ENCODE assay signal across 1 cellular context in genomic region chr11:59283825-59284772, GRCh38.
A peak's percentile ranks its signal among the peaks of the same experiment; 100 is the strongest.
TF ChIP-seq lines count a peak whose summit lies in the region.

No MANE protein-coding gene starts in this region.

TF ChIP-seq in GM12878, 131 proteins besides CTCF, POLR2A, EP300 and RAD21 (continued from another document and continues in another):
- no peak; the same call in 1 of the 2 replicates for TF ChIP-seq ZNF687 (IDR thresholded peaks at IDR 0.05)
- TF ChIP-seq RELA (IDR thresholded peaks at IDR 0.05; ENCODE audit: borderline replicate concordance, partially characterized antibody) = no peak
- no peak for TF ChIP-seq SUZ12 (IDR thresholded peaks at IDR 0.05; ENCODE audit: unreplicated experiment)
- no peak for TF ChIP-seq E2F4 (IDR thresholded peaks at IDR 0.05; ENCODE audit: low read depth, low read length)
- peak in 1 of 2 experiments; percentile 52; a peak in 2 of 4 replicates for TF ChIP-seq ETV6 (conservative IDR thresholded peaks at IDR 0.05 in 1 of 2, IDR thresholded peaks at IDR 0.05 in 1 of 2; ENCODE audit: borderline replicate concordance in 1 of 2, low read depth in 1 of 2)
- no peak for TF ChIP-seq ZBTB40 (IDR thresholded peaks at IDR 0.05; ENCODE audit: borderline replicate concordance)
- TF ChIP-seq ESRRA (IDR thresholded peaks at IDR 0.05; ENCODE audit: low read length) = no peak
- 0 out of 2 replicates have a peak, but pooled peaks have one; percentile 33 for TF ChIP-seq CREB1 (IDR thresholded peaks at IDR 0.05; ENCODE audit: low read depth)
- no peak for TF ChIP-seq ZBTB4 (CRISPR knock-in tag; IDR thresholded peaks at IDR 0.05)
- TF ChIP-seq ZNF207 (IDR thresholded peaks at IDR 0.05; ENCODE audit: borderline replicate concordance) = no peak; the same call in 1 of the 2 replicates
- no peak for TF ChIP-seq CBFB (IDR thresholded peaks at IDR 0.05; ENCODE audit: low read depth)
- peak; percentile 81; the same call in 1 of the 2 replicates for TF ChIP-seq FOXM1 (IDR thresholded peaks at IDR 0.05; ENCODE audit: low read depth, low read length)
- TF ChIP-seq PBX3 (IDR thresholded peaks at IDR 0.05; ENCODE audit: insufficient replicate concordance, low read depth, low read length) = no peak
- peak; percentile 92 for TF ChIP-seq RUNX3 (IDR thresholded peaks at IDR 0.05; ENCODE audit: low read length)
- TF ChIP-seq HCFC1 (IDR thresholded peaks at IDR 0.05; ENCODE audit: low read length) = no peak
- peak; percentile 86 for TF ChIP-seq IKZF1 (conservative IDR thresholded peaks at IDR 0.05)
- no peak for TF ChIP-seq NR2C1 (IDR thresholded peaks at IDR 0.05)
- TF ChIP-seq ZNF217 (IDR thresholded peaks at IDR 0.05) = peak; percentile 43; the same call in 1 of the 2 replicates
- TF ChIP-seq NFYA (IDR thresholded peaks at IDR 0.05; ENCODE audit: borderline replicate concordance, low read depth, low read length) = no peak
- no peak for TF ChIP-seq BRCA1 (IDR thresholded peaks at IDR 0.05; ENCODE audit: low read depth, low read length)
- peak; percentile 88 for TF ChIP-seq SPI1 (IDR thresholded peaks at IDR 0.05; ENCODE audit: borderline replicate concordance, insufficient read depth, low read depth, low read length)
- no peak for TF ChIP-seq ZNF384 (IDR thresholded peaks at IDR 0.05; ENCODE audit: borderline replicate concordance, low read depth, low read length)
- no peak for TF ChIP-seq BACH1 (IDR thresholded peaks at IDR 0.05; ENCODE audit: borderline replicate concordance)
- TF ChIP-seq MYC (IDR thresholded peaks at IDR 0.05; ENCODE audit: insufficient read depth, insufficient read length, insufficient replicate concordance, low read length, severe bottlenecking) = no peak
- TF ChIP-seq STAT3 (IDR thresholded peaks at IDR 0.05; ENCODE audit: low read depth, low read length) = peak; percentile 42; the same call in 1 of the 2 replicates
- peak; percentile 84 for TF ChIP-seq MTA2 (IDR thresholded peaks at IDR 0.05; ENCODE audit: low read depth)
- TF ChIP-seq ZBTB33 (IDR thresholded peaks at IDR 0.05) = no peak
- TF ChIP-seq SIN3A (IDR thresholded peaks at IDR 0.05; ENCODE audit: low read depth, low read length) = no peak
- TF ChIP-seq ELK1 (IDR thresholded peaks at IDR 0.05; ENCODE audit: low read depth, low read length) = no peak
- TF ChIP-seq NFXL1 (IDR thresholded peaks at IDR 0.05; ENCODE audit: borderline replicate concordance) = no peak
- TF ChIP-seq GATAD2B (conservative IDR thresholded peaks at IDR 0.05; ENCODE audit: low read depth) = peak; percentile 50; the same call in 1 of the 2 replicates
- TF ChIP-seq MXI1 (IDR thresholded peaks at IDR 0.05; ENCODE audit: low read depth, low read length) = no peak
- TF ChIP-seq RB1 (IDR thresholded peaks at IDR 0.05; ENCODE audit: borderline replicate concordance) = peak; percentile 62; the same call in 1 of the 2 replicates
- peak; percentile 56; the same call in 1 of the 2 replicates for TF ChIP-seq RAD51 (IDR thresholded peaks at IDR 0.05)
- peak; percentile 66; the same call in 1 of the 2 replicates for TF ChIP-seq MEF2A (IDR thresholded peaks at IDR 0.05; ENCODE audit: insufficient read depth, low read depth, low read length)
- TF ChIP-seq USF2 (IDR thresholded peaks at IDR 0.05; ENCODE audit: borderline replicate concordance, low read depth, low read length) = no peak
- no peak for TF ChIP-seq SMAD1 (IDR thresholded peaks at IDR 0.05; ENCODE audit: low read depth, partially characterized antibody)
- TF ChIP-seq ZZZ3 (IDR thresholded peaks at IDR 0.05; ENCODE audit: control insufficient read depth, insufficient read length, low read depth) = no peak
- TF ChIP-seq LARP7 (IDR thresholded peaks at IDR 0.05) = no peak
- TF ChIP-seq HDAC6 (IDR thresholded peaks at IDR 0.05; ENCODE audit: unreplicated experiment) = no peak
- 0 out of 2 replicates have a peak, but pooled peaks have one; percentile 12 for TF ChIP-seq CHD2 (IDR thresholded peaks at IDR 0.05; ENCODE audit: borderline replicate concordance, low read depth, low read length)
- TF ChIP-seq BMI1 (IDR thresholded peaks at IDR 0.05; ENCODE audit: borderline replicate concordance) = 0 out of 2 replicates have a peak, but pooled peaks have one; percentile 36
- no peak for TF ChIP-seq CHD4 (IDR thresholded peaks at IDR 0.05)
- TF ChIP-seq CHD1 (IDR thresholded peaks at IDR 0.05; ENCODE audit: low read depth, low read length) = no peak; the same call in 1 of the 2 replicates
